ENCODE assay signal across 1 cellular context in genomic region chr19:982567-983170, GRCh38.
A peak's percentile ranks its signal among the peaks of the same experiment; 100 is the strongest.
TF ChIP-seq lines count a peak whose summit lies in the region.

No MANE protein-coding gene starts in this region.

TF ChIP-seq in HEK293, 187 proteins besides CTCF, POLR2A, EP300 and RAD21 (continued from another document):
- TF ChIP-seq TSHZ1 (tag by site-specific recombination; IDR thresholded peaks at IDR 0.05; ENCODE audit: borderline replicate concordance): no peak
- peak; percentile 72; the same call in 1 of the 2 replicates for TF ChIP-seq ZNF184 (tag by site-specific recombination; IDR thresholded peaks at IDR 0.05)
- peak; percentile 81 for TF ChIP-seq KLF10 (tag by site-specific recombination; IDR thresholded peaks at IDR 0.05)
- TF ChIP-seq ZNF626 (tag by site-specific recombination; IDR thresholded peaks at IDR 0.05): no peak
- no peak for TF ChIP-seq ZNF791 (tag by site-specific recombination; IDR thresholded peaks at IDR 0.05)
- TF ChIP-seq ZNF174 (tag by site-specific recombination; IDR thresholded peaks at IDR 0.05): no peak
- no peak for TF ChIP-seq ZNF558 (tag by site-specific recombination; IDR thresholded peaks at IDR 0.05)
- TF ChIP-seq ZNF37A (tag by site-specific recombination; IDR thresholded peaks at IDR 0.05): peak; percentile 28; the same call in 1 of the 2 replicates
- TF ChIP-seq ZNF677 (tag by site-specific recombination; IDR thresholded peaks at IDR 0.05): peak; percentile 64; the same call in 1 of the 2 replicates
- TF ChIP-seq ZFP3 (tag by site-specific recombination; IDR thresholded peaks at IDR 0.05; ENCODE audit: low read depth): no peak
- TF ChIP-seq ZNF266 (tag by site-specific recombination; IDR thresholded peaks at IDR 0.05; ENCODE audit: low read depth): no peak
- no peak for TF ChIP-seq ZNF510 (tag by site-specific recombination; IDR thresholded peaks at IDR 0.05; ENCODE audit: insufficient replicate concordance)
- peak; percentile 40; the same call in 1 of the 2 replicates for TF ChIP-seq ZEB2 (tag by site-specific recombination; IDR thresholded peaks at IDR 0.05)
- TF ChIP-seq ZNF311 (tag by site-specific recombination; IDR thresholded peaks at IDR 0.05; ENCODE audit: borderline replicate concordance): no peak
- TF ChIP-seq ZSCAN16 (tag by site-specific recombination; IDR thresholded peaks at IDR 0.05): no peak
- no peak for TF ChIP-seq TCF7L2 (IDR thresholded peaks at IDR 0.05; ENCODE audit: borderline replicate concordance, low read depth, low read length)
- peak; percentile 89 for TF ChIP-seq ZNF341 (tag by site-specific recombination; IDR thresholded peaks at IDR 0.05; ENCODE audit: low read depth)
- TF ChIP-seq ZNF776 (tag by site-specific recombination; IDR thresholded peaks at IDR 0.05; ENCODE audit: borderline replicate concordance): no peak
- no peak for TF ChIP-seq ZNF26 (tag by site-specific recombination; IDR thresholded peaks at IDR 0.05)
- no peak; the same call in none of the 2 replicates for TF ChIP-seq KLF9 (tag by site-specific recombination; IDR thresholded peaks at IDR 0.05; ENCODE audit: low read depth)
- no peak for TF ChIP-seq ZNF48 (tag by site-specific recombination; IDR thresholded peaks at IDR 0.05)
- 0 out of 2 replicates have a peak, but pooled peaks have one; percentile 17 for TF ChIP-seq ZNF324 (tag by site-specific recombination; IDR thresholded peaks at IDR 0.05)
- peak; percentile 73 for TF ChIP-seq SP2 (tag by site-specific recombination; IDR thresholded peaks at IDR 0.05)
